28 cellular contexts compared by ENCODE assay signal in genomic region chr1:95029532-95029931, GRCh38.
"Had no signal": no experiment of that assay in that cellular context is flagged by ENCODE, and none has a peak within 500 bp of the region (broad histone marks: within the 10 kb centered on the region; RNA-seq: fewer than 3 reads in every experiment).

No MANE protein-coding gene starts in this region.

- ATAC-seq: effector memory CD8-positive, alpha-beta T cell; esophagus mucosa; foreskin keratinocyte; gastrocnemius medialis; gastroesophageal sphincter; heart left ventricle; heart right ventricle had no signal

- H3K9me3 ChIP-seq: colonic mucosa, gastrocnemius medialis, gastroesophageal sphincter had no signal

- H3K27ac ChIP-seq: colonic mucosa, coronary artery, epithelial cell of prostate, esophagus muscularis mucosa, esophagus squamous epithelium, foreskin keratinocyte, gastrocnemius medialis, gastroesophageal sphincter, heart left ventricle, heart right ventricle had no signal

- H3K4me1 ChIP-seq: colonic mucosa, esophagus muscularis mucosa, esophagus squamous epithelium, gastrocnemius medialis, gastroesophageal sphincter, heart left ventricle, heart right ventricle had no signal

- H3K4me3 ChIP-seq: colonic mucosa, coronary artery, dorsolateral prefrontal cortex, esophagus muscularis mucosa, esophagus squamous epithelium, gastrocnemius medialis, gastroesophageal sphincter, heart left ventricle, heart right ventricle had no signal

- H3K27me3 ChIP-seq: colonic mucosa, dorsolateral prefrontal cortex, esophagus muscularis mucosa, esophagus squamous epithelium, foreskin keratinocyte, gastrocnemius medialis, gastroesophageal sphincter, heart left ventricle, heart right ventricle had no signal

- DNase-seq: colonic mucosa; cortex of kidney; dermis blood vessel endothelial cell; dorsolateral prefrontal cortex; effector CD4-positive, alpha-beta T cell; effector CD8-positive, alpha-beta T cell; effector memory CD4-positive, alpha-beta T cell; effector memory CD8-positive, alpha-beta T cell; endodermal cell; erythroblast; esophagus squamous epithelium; foreskin fibroblast; foreskin keratinocyte; foreskin melanocyte; gastrocnemius medialis; glutamatergic neuron; head of caudate nucleus; heart left ventricle; heart right ventricle had no signal

- FAIRE-seq: colon, endometrium, endothelial cell of umbilical vein, frontal cortex had no signal

- H3K36me3 ChIP-seq: colonic mucosa had no signal
